1 cellular context compared by ENCODE assay signal in the genomic region with DNA sequence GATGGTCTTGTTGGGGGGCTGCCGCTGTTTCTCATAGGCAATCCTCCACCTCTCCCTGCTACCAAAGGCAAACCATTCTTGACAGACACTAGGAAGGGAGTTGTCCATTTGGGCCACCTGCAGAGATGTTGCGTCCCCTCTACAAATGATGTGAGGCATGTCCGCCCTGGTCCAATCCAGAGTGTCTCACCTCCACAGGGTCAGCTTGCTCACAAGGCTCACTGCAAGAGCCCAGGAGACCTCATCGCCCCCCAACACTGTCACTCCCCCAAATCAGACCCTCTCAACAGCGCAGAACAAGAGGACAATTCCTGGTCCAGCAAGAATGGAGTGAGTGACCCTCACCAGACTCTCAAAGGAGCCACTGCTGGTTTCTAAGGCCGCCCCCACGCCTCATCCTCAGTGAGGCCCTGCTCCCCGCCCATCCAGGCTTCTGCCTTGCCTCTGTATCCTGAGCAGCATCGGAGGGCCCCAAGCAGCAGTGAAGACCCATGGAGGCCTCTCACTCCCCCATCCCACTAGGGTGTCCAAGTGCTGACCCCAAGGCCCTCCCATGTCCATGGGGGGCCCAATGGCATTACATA.
TF ChIP-seq lines count a peak whose summit lies in the region.

No MANE protein-coding gene starts in this region.

TF ChIP-seq in K562, 482 proteins besides CTCF, POLR2A, EP300 and RAD21:
- TF ChIP-seq CBX1 (IDR thresholded peaks at IDR 0.05; ENCODE audit: low read depth): no peak
- TF ChIP-seq, protein P1, sequence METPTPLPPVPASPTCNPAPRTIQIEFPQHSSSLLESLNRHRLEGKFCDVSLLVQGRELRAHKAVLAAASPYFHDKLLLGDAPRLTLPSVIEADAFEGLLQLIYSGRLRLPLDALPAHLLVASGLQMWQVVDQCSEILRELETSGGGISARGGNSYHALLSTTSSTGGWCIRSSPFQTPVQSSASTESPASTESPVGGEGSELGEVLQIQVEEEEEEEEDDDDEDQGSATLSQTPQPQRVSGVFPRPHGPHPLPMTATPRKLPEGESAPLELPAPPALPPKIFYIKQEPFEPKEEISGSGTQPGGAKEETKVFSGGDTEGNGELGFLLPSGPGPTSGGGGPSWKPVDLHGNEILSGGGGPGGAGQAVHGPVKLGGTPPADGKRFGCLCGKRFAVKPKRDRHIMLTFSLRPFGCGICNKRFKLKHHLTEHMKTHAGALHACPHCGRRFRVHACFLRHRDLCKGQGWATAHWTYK (CRISPR knock-in tag; IDR thresholded peaks at IDR 0.05): no peak
- TF ChIP-seq RBFOX2 (IDR thresholded peaks at IDR 0.05; ENCODE audit: low read depth, low read length): peak; percentile 38; the same call in 1 of the 2 replicates
- TF ChIP-seq, protein P2, sequence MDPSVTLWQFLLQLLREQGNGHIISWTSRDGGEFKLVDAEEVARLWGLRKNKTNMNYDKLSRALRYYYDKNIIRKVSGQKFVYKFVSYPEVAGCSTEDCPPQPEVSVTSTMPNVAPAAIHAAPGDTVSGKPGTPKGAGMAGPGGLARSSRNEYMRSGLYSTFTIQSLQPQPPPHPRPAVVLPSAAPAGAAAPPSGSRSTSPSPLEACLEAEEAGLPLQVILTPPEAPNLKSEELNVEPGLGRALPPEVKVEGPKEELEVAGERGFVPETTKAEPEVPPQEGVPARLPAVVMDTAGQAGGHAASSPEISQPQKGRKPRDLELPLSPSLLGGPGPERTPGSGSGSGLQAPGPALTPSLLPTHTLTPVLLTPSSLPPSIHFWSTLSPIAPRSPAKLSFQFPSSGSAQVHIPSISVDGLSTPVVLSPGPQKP (CRISPR knock-in tag; IDR thresholded peaks at IDR 0.05): no peak
- peak; percentile 0; the same call in 1 of the 2 replicates for TF ChIP-seq POLR2AphosphoS5 (IDR thresholded peaks at IDR 0.05; ENCODE audit: control insufficient read depth, insufficient read depth, low read depth, low read length)
- TF ChIP-seq PURB (CRISPR knock-in tag; IDR thresholded peaks at IDR 0.05; ENCODE audit: low read depth): no peak
- TF ChIP-seq TAF15 (IDR thresholded peaks at IDR 0.05; ENCODE audit: low read depth, low read length): no peak
- TF ChIP-seq BCL6 (CRISPR knock-in tag; IDR thresholded peaks at IDR 0.05): no peak
- no peak for TF ChIP-seq FOS (IDR thresholded peaks at IDR 0.05; ENCODE audit: extremely low read depth, insufficient read length)
